In genomic region chr17:80104956-80105375, GRCh38 we compare ENCODE assay signal across 1 cellular context.
TF ChIP-seq lines count a peak whose summit lies in the region.

No MANE protein-coding gene starts in this region.

TF ChIP-seq in K562, 482 proteins besides CTCF, POLR2A, EP300 and RAD21 (continued from another document):
- no peak for TF ChIP-seq NRF1 (conservative IDR thresholded peaks at IDR 0.05 in 1 of 2, IDR thresholded peaks at IDR 0.05 in 1 of 2)
- no peak for TF ChIP-seq ZNF586 (CRISPR knock-in tag; conservative IDR thresholded peaks at IDR 0.05)
- no peak for TF ChIP-seq SMARCA5 (IDR thresholded peaks at IDR 0.05)
- TF ChIP-seq L3MBTL2 (IDR thresholded peaks at IDR 0.05): no peak
